1 cellular context compared by ENCODE assay signal in the genomic region with DNA sequence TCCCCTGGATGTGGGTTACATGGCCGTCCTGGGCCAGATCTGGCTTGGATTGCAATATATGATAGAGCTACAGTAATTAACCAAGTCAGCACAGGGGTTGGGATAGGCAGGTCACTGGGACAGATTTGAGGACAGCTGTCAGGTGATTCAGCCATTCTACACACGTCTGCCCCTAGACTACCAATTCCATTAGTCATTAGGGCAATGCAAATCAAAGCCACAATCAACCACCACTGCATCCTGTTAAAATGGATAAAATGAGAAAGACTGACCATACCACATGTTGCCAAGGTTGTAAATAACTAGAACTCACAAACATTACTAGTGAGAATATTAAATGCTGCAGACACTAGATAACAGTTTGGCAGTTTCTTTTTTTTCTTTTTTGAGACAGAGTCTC.
A peak's percentile ranks its signal among the peaks of the same experiment; 100 is the strongest.
TF ChIP-seq lines count a peak whose summit lies in the region.

No MANE protein-coding gene starts in this region.

TF ChIP-seq in IMR-90, 13 proteins besides CTCF, POLR2A, EP300 and RAD21:
- TF ChIP-seq, protein P1, sequence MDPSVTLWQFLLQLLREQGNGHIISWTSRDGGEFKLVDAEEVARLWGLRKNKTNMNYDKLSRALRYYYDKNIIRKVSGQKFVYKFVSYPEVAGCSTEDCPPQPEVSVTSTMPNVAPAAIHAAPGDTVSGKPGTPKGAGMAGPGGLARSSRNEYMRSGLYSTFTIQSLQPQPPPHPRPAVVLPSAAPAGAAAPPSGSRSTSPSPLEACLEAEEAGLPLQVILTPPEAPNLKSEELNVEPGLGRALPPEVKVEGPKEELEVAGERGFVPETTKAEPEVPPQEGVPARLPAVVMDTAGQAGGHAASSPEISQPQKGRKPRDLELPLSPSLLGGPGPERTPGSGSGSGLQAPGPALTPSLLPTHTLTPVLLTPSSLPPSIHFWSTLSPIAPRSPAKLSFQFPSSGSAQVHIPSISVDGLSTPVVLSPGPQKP (IDR thresholded peaks at IDR 0.05; ENCODE audit: borderline replicate concordance, low read depth, low read length) = no peak
- TF ChIP-seq MXI1 (IDR thresholded peaks at IDR 0.05; ENCODE audit: borderline replicate concordance, low read depth, low read length) (no peak), FOS (IDR thresholded peaks at IDR 0.05; ENCODE audit: low read depth, low read length) (no peak), BHLHE40 (IDR thresholded peaks at IDR 0.05; ENCODE audit: low read depth, low read length) (no peak)
- TF ChIP-seq, protein P2, sequence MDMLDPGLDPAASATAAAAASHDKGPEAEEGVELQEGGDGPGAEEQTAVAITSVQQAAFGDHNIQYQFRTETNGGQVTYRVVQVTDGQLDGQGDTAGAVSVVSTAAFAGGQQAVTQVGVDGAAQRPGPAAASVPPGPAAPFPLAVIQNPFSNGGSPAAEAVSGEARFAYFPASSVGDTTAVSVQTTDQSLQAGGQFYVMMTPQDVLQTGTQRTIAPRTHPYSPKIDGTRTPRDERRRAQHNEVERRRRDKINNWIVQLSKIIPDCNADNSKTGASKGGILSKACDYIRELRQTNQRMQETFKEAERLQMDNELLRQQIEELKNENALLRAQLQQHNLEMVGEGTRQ (IDR thresholded peaks at IDR 0.05; ENCODE audit: low read depth, low read length) = peak; percentile 27; the same call in 1 of the 2 replicates
